Comparison of ENCODE assay signal across 21 cellular contexts in the genomic region with DNA sequence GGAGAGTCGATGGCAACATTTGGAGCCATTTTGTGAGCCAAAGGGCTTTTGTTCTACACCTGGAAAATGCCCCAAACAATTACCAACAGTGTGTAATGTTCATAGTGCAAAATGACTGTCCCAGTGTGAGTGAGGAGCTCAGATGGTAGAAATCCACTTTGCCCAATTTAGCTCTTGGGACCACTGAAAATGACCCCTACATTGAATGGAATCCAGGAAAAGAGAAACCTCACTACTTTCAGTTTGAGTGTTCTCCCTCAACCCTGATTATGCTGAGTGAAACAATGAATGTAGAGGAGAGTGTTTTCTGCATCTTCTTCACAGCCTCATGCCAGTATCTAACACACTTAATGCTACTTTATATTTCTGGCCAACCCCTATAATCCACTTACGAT.
"Had no signal": no experiment of that assay in that cellular context is flagged by ENCODE, and none has a peak within 500 bp of the region (broad histone marks: within the 10 kb centered on the region; RNA-seq: fewer than 3 reads in every experiment).

No MANE protein-coding gene starts in this region.

- H3K36me3 Mint-ChIP-seq: activated naive CD4-positive, alpha-beta T cell treated with anti-CD3 and anti-CD28 coated beads, Interleukin-2, amount 50 U/mL, for 24 hours; brain had no signal

- H3K27me3 ChIP-seq: gastroesophageal sphincter, neutrophil, ovary, right atrium auricular region, stomach, suprapubic skin, tibial nerve had no signal

- H3K27ac Mint-ChIP-seq: activated B cell treated with CpG ODN at 0.5 μM for 24 hours; activated CD4-positive, alpha-beta T cell treated with anti-CD3 and anti-CD28 coated beads for 36 hours; activated naive CD4-positive, alpha-beta T cell treated with anti-CD3 and anti-CD28 coated beads, Interleukin-2, amount 50 U/mL, for 24 hours; brain; nephron had no signal

- H3K4me3 ChIP-seq: gastroesophageal sphincter, heart right ventricle, ovary, psoas muscle, right atrium auricular region, stomach, suprapubic skin, tibial nerve had no signal

- ATAC-seq: activated CD4-positive, alpha-beta T cell treated with anti-CD3 and anti-CD28 coated beads for 36 hours; gastroesophageal sphincter; heart right ventricle; left cardiac atrium; psoas muscle had no signal

- H3K9me3 ChIP-seq: neutrophil, ovary, psoas muscle, right atrium auricular region had no signal

- H3K27ac ChIP-seq: epithelial cell of prostate, gastroesophageal sphincter, heart right ventricle, neutrophil, ovary, psoas muscle, right atrium auricular region, stomach, suprapubic skin, tibial nerve had no signal

- DNase-seq: activated B cell treated with CpG ODN at 0.5 μM for 24 hours; activated CD4-positive, alpha-beta T cell treated with anti-CD3 and anti-CD28 coated beads for 36 hours; activated CD4-positive, alpha-beta T cell treated with anti-CD3 and anti-CD28 coated beads, Interleukin-2, amount 50 U/mL, for 4 hours; activated gamma-delta T cell; anterior cingulate cortex; heart right ventricle; islet precursor cell; left cardiac atrium; ovary; psoas muscle; stimulated activated CD4-positive, alpha-beta T cell treated with anti-CD3 and anti-CD28 coated beads, Interleukin-4, amount 100 ng/mL, for 4 hours; stomach had no signal

- H3K9me3 Mint-ChIP-seq: activated B cell treated with CpG ODN at 0.5 μM for 24 hours; activated naive CD4-positive, alpha-beta T cell treated with anti-CD3 and anti-CD28 coated beads, Interleukin-2, amount 50 U/mL, for 24 hours had no signal

- H3K4me3 Mint-ChIP-seq: activated B cell treated with CpG ODN at 0.5 μM for 24 hours; activated CD4-positive, alpha-beta T cell treated with anti-CD3 and anti-CD28 coated beads for 36 hours; activated naive CD4-positive, alpha-beta T cell treated with anti-CD3 and anti-CD28 coated beads, Interleukin-2, amount 50 U/mL, for 24 hours; brain; nephron had no signal

- H3K4me1 Mint-ChIP-seq: activated B cell treated with CpG ODN at 0.5 μM for 24 hours; activated naive CD4-positive, alpha-beta T cell treated with anti-CD3 and anti-CD28 coated beads, Interleukin-2, amount 50 U/mL, for 24 hours; brain had no signal

- H3K4me1 ChIP-seq: gastroesophageal sphincter, heart right ventricle, psoas muscle, right atrium auricular region, stomach, suprapubic skin had no signal

- H3K36me3 ChIP-seq: gastroesophageal sphincter, heart right ventricle, neutrophil, ovary, right atrium auricular region, stomach, suprapubic skin, tibial nerve had no signal
